In genomic region chr10:88928254-88928653, GRCh38 we compare ENCODE assay signal across 1 cellular context.
TF ChIP-seq lines count a peak whose summit lies in the region.

No MANE protein-coding gene starts in this region.

TF ChIP-seq in IMR-90, 13 proteins besides CTCF, POLR2A, EP300 and RAD21 (continued from another document):
- TF ChIP-seq ELK1 (IDR thresholded peaks at IDR 0.05; ENCODE audit: borderline replicate concordance, low read depth, low read length): no peak
